20 cellular contexts compared by ENCODE assay signal in the genomic region with DNA sequence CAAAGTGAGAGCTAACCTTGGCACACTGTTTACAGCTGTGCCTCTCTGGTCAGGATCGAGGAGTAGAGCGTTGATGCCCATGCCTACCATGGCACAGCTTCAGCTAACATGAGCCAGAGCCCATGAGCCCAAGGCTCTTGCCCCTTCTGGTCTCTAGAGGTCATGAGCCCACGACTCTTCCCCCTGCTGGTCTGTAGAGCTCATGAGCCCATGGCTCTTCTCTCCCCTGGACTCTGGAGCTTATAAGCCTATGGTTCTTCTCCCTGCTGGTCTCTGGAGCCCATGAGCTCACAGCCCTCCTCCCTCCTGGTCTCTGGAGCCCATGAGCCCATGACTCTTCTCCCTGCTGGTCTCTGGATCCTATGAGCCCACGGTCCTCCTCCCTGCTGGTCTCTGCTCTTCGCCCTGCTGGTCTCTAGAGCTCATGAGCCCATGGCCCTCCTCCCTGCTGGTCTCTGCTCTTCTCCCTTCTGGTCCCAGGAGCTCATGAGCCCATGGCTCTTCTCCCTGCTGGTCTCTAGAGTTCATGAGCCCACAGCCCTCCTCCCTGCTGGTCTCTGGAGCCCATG. TPM values are rescaled to one million over a fixed set of nuclear protein-coding genes. Genes with fewer than 3 reads are reported as not detected.
A peak's percentile ranks its signal among the peaks of the same experiment; 100 is the strongest.
DNase-seq lines count a peak whose midpoint lies in the region; ATAC-seq, FAIRE-seq and TF ChIP-seq lines count a peak whose summit lies in the region.
"Had no signal": no experiment of that assay in that cellular context is flagged by ENCODE, and none has a peak within 500 bp of the region (broad histone marks: within the 10 kb centered on the region; RNA-seq: fewer than 3 reads in every experiment).

No MANE protein-coding gene starts in this region.

- TF ChIP-seq EP300 in HepG2 (IDR thresholded peaks at IDR 0.05; ENCODE audit: low read depth in 2 of 2, low read length in 2 of 2) (no peak), HepG2 (CRISPR knock-in tag; IDR thresholded peaks at IDR 0.05; ENCODE audit: borderline replicate concordance) (no peak), SK-N-SH (IDR thresholded peaks at IDR 0.05; ENCODE audit: borderline replicate concordance in 1 of 2, low read depth in 1 of 2, low read length in 1 of 2) (no peak)

- no peak overlapping the region for H2BK5ac ChIP-seq in neuronal stem cell (ENCODE audit: low read length)

- H3F3A ChIP-seq in SK-N-SH (replicated peaks; ENCODE audit: insufficient read depth) = no peaks in the 10 kb centered on the region

- H2BK12ac ChIP-seq in neuronal stem cell (ENCODE audit: low read length) = no peak overlapping the region

- no peaks in the 10 kb centered on the region for H3K9me2 ChIP-seq in SK-N-SH

- H3K79me1 ChIP-seq in neuronal stem cell (ENCODE audit: low read depth, low read length) = no peaks in the 10 kb centered on the region

- H3K27me3 ChIP-seq in HepG2 (ENCODE audit: control insufficient read depth in 1 of 2, insufficient read depth in 2 of 2, low read length in 2 of 2) (peaks cover 2 to 4% of the 10 kb centered on the region in 2 experiments; a peak in 2 of 5 replicates), right lobe of liver (no peaks in the 10 kb centered on the region), neuronal stem cell (ENCODE audit: control insufficient read depth in 3 of 3, insufficient read depth in 3 of 3, low read depth in 1 of 3, low read length in 3 of 3) (no peaks in the 10 kb centered on the region), SK-N-SH (ENCODE audit: insufficient read depth) (no peaks in the 10 kb centered on the region; the same call in 1 of the 2 replicates), A673 (replicated peaks; ENCODE audit: insufficient read depth, low read depth, low read length, poor library complexity) (no peaks in the 10 kb centered on the region)
- H3K27me3 ChIP-seq: BLaER1 treated with 17β-estradiol and CSF1 and Interleukin-3, amounts not matched to agents 10 nM and 100 nM had no signal

- FAIRE-seq in HepG2 (lab: Jason Lieb, UNC) = no peak
- FAIRE-seq: GM12891 had no signal

- H3K79me2 ChIP-seq in HepG2 (ENCODE audit: insufficient read depth, low read length) (no peaks in the 10 kb centered on the region), SK-N-SH (ENCODE audit: insufficient read depth) (no peaks in the 10 kb centered on the region)

- H4K8ac ChIP-seq in neuronal stem cell (ENCODE audit: low read depth, low read length) = no peak overlapping the region

- H3K4ac ChIP-seq in neuronal stem cell (ENCODE audit: low read length) = no peak overlapping the region

- H2AFZ ChIP-seq in HepG2 (ENCODE audit: low read length) (no peak overlapping the region), neuronal stem cell (ENCODE audit: low read length) (no peak overlapping the region), SK-N-SH (ENCODE audit: low read depth) (no peak overlapping the region)

- TF ChIP-seq POLR2A in HepG2 (IDR thresholded peaks at IDR 0.05; ENCODE audit: insufficient read depth in 1 of 2, low read depth in 2 of 2, low read length in 2 of 2) (no peak), right lobe of liver (IDR thresholded peaks at IDR 0.05) (no peak)

- H2AK5ac ChIP-seq in neuronal stem cell (ENCODE audit: low read depth, low read length) = no peak overlapping the region

- CTCF ChIA-PET in HepG2 (lab: Yijun Ruan, JAX; ENCODE audit: low intra/inter-chr PET ratio, low total read pairs) = no interaction called here
- CTCF ChIA-PET in HEK293 (lab: Yijun Ruan, JAX) = interaction anchor here (0.6 to 1.5 kb wide), 5 partner anchors 14 to 242 kb away, joined by 3 to 5 read pairs (median 3); no protein-coding TSS in a partner anchor
- CTCF ChIA-PET in SK-N-SH (lab: Yijun Ruan, JAX) = interaction anchor here (0.9 to 1.0 kb wide), 3 partner anchors 12 to 26 kb away, joined by 3 to 4 read pairs (median 3); partner anchors contain the start of gene CLMN
- CTCF ChIA-PET in A673 (lab: Charles Lee) = no interaction called here

- H3K9ac ChIP-seq in HepG2 (ENCODE audit: insufficient read depth, low read depth, low read length) = no peak overlapping the region
- H3K9ac ChIP-seq in neuronal stem cell (ENCODE audit: low read depth, low read length, poor library complexity) = no peak overlapping the region
- H3K9ac ChIP-seq in SK-N-SH = no peak overlapping the region
- H3K9ac ChIP-seq: BLaER1 treated with 17β-estradiol and CSF1 and Interleukin-3, amounts not matched to agents 10 nM and 100 nM had no signal

- H3K36me3 ChIP-seq in HepG2 (replicated peaks in 1 of 2; ENCODE audit: control insufficient read depth in 1 of 2, insufficient read depth in 2 of 2, low read length in 2 of 2) (no peaks in the 10 kb centered on the region), right lobe of liver (no peaks in the 10 kb centered on the region), HEK293 (ENCODE audit: control insufficient read depth in 2 of 2, insufficient read depth in 1 of 2, low read length in 2 of 2) (no peaks in the 10 kb centered on the region), neuronal stem cell (replicated peaks in 1 of 2; ENCODE audit: control insufficient read depth in 2 of 2, insufficient read depth in 2 of 2, low read length in 2 of 2) (no peaks in the 10 kb centered on the region), SK-N-SH (replicated peaks in 1 of 2; ENCODE audit: control insufficient read depth in 1 of 2, insufficient read depth in 2 of 2, low read length in 1 of 2) (no peaks in the 10 kb centered on the region), A673 (ENCODE audit: insufficient read depth, low read length, poor library complexity, severe bottlenecking) (no peaks in the 10 kb centered on the region)
- H3K36me3 ChIP-seq: BLaER1 treated with 17β-estradiol and CSF1 and Interleukin-3, amounts not matched to agents 10 nM and 100 nM had no signal

- no peak overlapping the region for H2BK15ac ChIP-seq in neuronal stem cell (ENCODE audit: low read length)

- H2BK120ac ChIP-seq in neuronal stem cell (ENCODE audit: low read depth, low read length) = no peak overlapping the region

- peaks cover 60% of the 10 kb centered on the region for H3K4me1 ChIP-seq in HepG2 (ENCODE audit: insufficient read depth, low read length)
- H3K4me1 ChIP-seq in right lobe of liver = peaks cover 0 to 39% (median 6%) of the 10 kb centered on the region in 4 donors
- no peaks in the 10 kb centered on the region for H3K4me1 ChIP-seq in HEK293 (ENCODE audit: control insufficient read depth, insufficient read depth, low read length)
- peaks cover 0 to 6% of the 10 kb centered on the region in 2 donors for H3K4me1 ChIP-seq in neuronal stem cell (ENCODE audit: control insufficient read depth in 2 of 2, insufficient read depth in 1 of 2, low read depth in 1 of 2, low read length in 2 of 2)
- no peaks in the 10 kb centered on the region for H3K4me1 ChIP-seq in SK-N-SH (ENCODE audit: control insufficient read depth in 1 of 2, insufficient read depth in 2 of 2, low read depth in 1 of 2, low read length in 1 of 2)
- no peaks in the 10 kb centered on the region for H3K4me1 ChIP-seq in A673 (ENCODE audit: insufficient read depth, low read length, poor library complexity, severe bottlenecking)

- TF ChIP-seq CTCF in HepG2 (CRISPR knock-in tag; IDR thresholded peaks at IDR 0.05) (peak; percentile 51), right lobe of liver (IDR thresholded peaks at IDR 0.05) (no peak), HEK293 (tag by site-specific recombination; IDR thresholded peaks at IDR 0.05) (no peak), coronary artery (IDR thresholded peaks at IDR 0.05) (no peak), SK-N-SH (IDR thresholded peaks at IDR 0.05) (no peak), A673 (conservative IDR thresholded peaks at IDR 0.05; ENCODE audit: low read depth, low read length) (no peak)

- no peak overlapping the region for H3K23ac ChIP-seq in neuronal stem cell (ENCODE audit: low read depth, low read length, poor library complexity)

- ATAC-seq in HepG2 (peak; percentile 84), right lobe of liver (no peak)

- in situ Hi-C loops in HepG2 (cut with HindIII; ENCODE audit: extremely low pct_ligation_motif_present, low pct_unique_long_range_greater_than_20kb) = no loop called here

- no TSS peak for BruUV-seq in HepG2 (replicated peaks; lab: Mats Ljungman, UMichigan)
- BruUV-seq in A673 (replicated peaks; lab: Mats Ljungman, UMichigan) = no TSS peak

- peak; percentile 53 for DNase-seq in HepG2 (ENCODE audit: low spot score)
- no peak for DNase-seq in right lobe of liver
- DNase-seq in coronary artery (ENCODE audit: low spot score) = peak; percentile 49
- no peak for DNase-seq in neuronal stem cell (ENCODE audit: low spot score)
- no peak for DNase-seq in D341Med (ENCODE audit: low spot score)
- no peak for DNase-seq in SK-N-SH
- no peak for DNase-seq in A673 (ENCODE audit: low spot score)
- DNase-seq: 8988T; ACHN; Calu3; CD4-positive, alpha-beta T cell; DMS79; GOT3; HCEC 1CT; IMR-90; KG1 had no signal

- 12% methylated on average over 3 of the region's 5 CpGs for WGBS in HepG2 (ENCODE audit: low lambda C conversion rate)
- 83% methylated on average over 2 of the region's 5 CpGs for WGBS in right lobe of liver (ENCODE audit: insufficient coverage, low coverage, low lambda C conversion rate, missing lambda C conversion rate)
- WGBS in neuronal stem cell (ENCODE audit: extremely low coverage in 2 of 2, insufficient read length in 2 of 2, insufficient replicate concordance in 1 of 2), 2 donors = no CpG with 5 or more reads among the region's 5 CpGs
- WGBS in SK-N-SH (ENCODE audit: low lambda C conversion rate) = 39% methylated on average over 2 of the region's 5 CpGs

- intact Hi-C loops in HepG2 (cut with micrococcal nuclease; ENCODE audit: unreplicated experiment) = loop anchor here (5.0 to 10.0 kb wide), 2 partner anchors 99 to 181 kb away; partner anchors contain the start of gene DICER1
- intact Hi-C loops in right lobe of liver (cut with DNase I) = no loop called here
- intact Hi-C loops in A673 (cut with micrococcal nuclease; ENCODE audit: unreplicated experiment) = no loop called here

- peak overlapping the region; percentile 21 for H3K18ac ChIP-seq in neuronal stem cell (ENCODE audit: low read length)

- no peak overlapping the region for H3K14ac ChIP-seq in neuronal stem cell (ENCODE audit: low read length)

- H3K9me3 ChIP-seq in HepG2 (ENCODE audit: low read length) = no peaks in the 10 kb centered on the region
- no peaks in the 10 kb centered on the region for H3K9me3 ChIP-seq in right lobe of liver
- no peaks in the 10 kb centered on the region for H3K9me3 ChIP-seq in HEK293 (ENCODE audit: control insufficient read depth, insufficient read depth, low read depth, low read length)
- peaks cover 0 to 2% of the 10 kb centered on the region in 2 donors for H3K9me3 ChIP-seq in neuronal stem cell (replicated peaks in 1 of 2; ENCODE audit: control insufficient read depth in 2 of 2, insufficient read depth in 1 of 2, low read depth in 1 of 2, low read length in 2 of 2)
- H3K9me3 ChIP-seq in SK-N-SH = no peaks in the 10 kb centered on the region
- no peaks in the 10 kb centered on the region for H3K9me3 ChIP-seq in A673 (ENCODE audit: low read depth, low read length, poor library complexity, severe bottlenecking)
- H3K9me3 ChIP-seq: BLaER1 treated with 17β-estradiol and CSF1 and Interleukin-3, amounts not matched to agents 10 nM and 100 nM had no signal

- H3K4me2 ChIP-seq in HepG2 (ENCODE audit: low read depth, low read length) = peak overlapping the region; percentile 54
- H3K4me2 ChIP-seq in neuronal stem cell (ENCODE audit: insufficient read depth, low read length, poor library complexity, severe bottlenecking) = no peak overlapping the region
- no peak overlapping the region for H3K4me2 ChIP-seq in SK-N-SH
- H3K4me2 ChIP-seq: BLaER1 treated with 17β-estradiol and CSF1 and Interleukin-3, amounts not matched to agents 10 nM and 100 nM had no signal

- POLR2A ChIA-PET in HepG2 (lab: Yijun Ruan, JAX) = interaction anchor here (1.7 kb wide), 1 partner anchor 17 kb away, joined by 5 read pairs; the partner anchor contains the start of gene CLMN
- POLR2A ChIA-PET in HEK293 (lab: Yijun Ruan, JAX) = no interaction called here
- POLR2A ChIA-PET in SK-N-SH (lab: Yijun Ruan, JAX) = interaction anchor here (0.7 kb wide), 1 partner anchor 38 kb away, joined by 4 read pairs; no protein-coding TSS in a partner anchor
- POLR2A ChIA-PET in A673 (lab: Charles Lee; ENCODE audit: low non-redundant PET) = interaction anchor here (0.6 kb wide), 1 partner anchor 16 kb away, joined by 4 read pairs; no protein-coding TSS in a partner anchor

- no peak overlapping the region for H3K4me3 ChIP-seq in HepG2 (replicated peaks in 1 of 3; ENCODE audit: insufficient read depth in 1 of 3, low read depth in 2 of 3, low read length in 3 of 3)
- H3K4me3 ChIP-seq in right lobe of liver = no peak overlapping the region
- H3K4me3 ChIP-seq in HEK293 (ENCODE audit: low read depth, low read length) = no peak overlapping the region
- H3K4me3 ChIP-seq in coronary artery = no peak overlapping the region
- H3K4me3 ChIP-seq in neuronal stem cell (ENCODE audit: low read length in 2 of 2) = no peak overlapping the region
- H3K4me3 ChIP-seq in SK-N-SH (ENCODE audit: low read depth in 2 of 2, low read length in 1 of 2) = no peak overlapping the region
- H3K4me3 ChIP-seq in A673 (ENCODE audit: low read depth, low read length, poor library complexity, severe bottlenecking) = no peak overlapping the region
- H3K4me3 ChIP-seq: BLaER1 treated with 17β-estradiol and CSF1 and Interleukin-3, amounts not matched to agents 10 nM and 100 nM had no signal

- H4K20me1 ChIP-seq in HepG2 (ENCODE audit: insufficient read depth, low read length) (no peaks in the 10 kb centered on the region), SK-N-SH (ENCODE audit: insufficient read depth) (no peaks in the 10 kb centered on the region)
- H4K20me1 ChIP-seq: BLaER1 treated with 17β-estradiol and CSF1 and Interleukin-3, amounts not matched to agents 10 nM and 100 nM had no signal

- no peak overlapping the region for H4K91ac ChIP-seq in neuronal stem cell (ENCODE audit: low read depth, low read length, poor library complexity)

- TF ChIP-seq RAD21 in HepG2 (CRISPR knock-in tag; IDR thresholded peaks at IDR 0.05) (0 out of 2 replicates have a peak, but pooled peaks have one; percentile 16), SK-N-SH (IDR thresholded peaks at IDR 0.05; ENCODE audit: low read length) (no peak)

- H3K27ac ChIP-seq in HepG2 (ENCODE audit: extremely low read length, insufficient read depth, low read length) = no peak overlapping the region
- H3K27ac ChIP-seq in right lobe of liver = no peak overlapping the region
- no peak overlapping the region for H3K27ac ChIP-seq in HEK293 (ENCODE audit: extremely low read depth, low read depth, low read length)
- H3K27ac ChIP-seq in coronary artery = no peak overlapping the region
- H3K27ac ChIP-seq in neuronal stem cell (replicated peaks; ENCODE audit: low read length) = no peak overlapping the region
- no peak overlapping the region for H3K27ac ChIP-seq in SK-N-SH (ENCODE audit: low read depth in 2 of 2, low read length in 1 of 2)
- H3K27ac ChIP-seq in A673 (ENCODE audit: low read depth, low read length, poor library complexity, severe bottlenecking) = no peak overlapping the region
- H3K27ac ChIP-seq: BLaER1 treated with 17β-estradiol and CSF1 and Interleukin-3, amounts not matched to agents 10 nM and 100 nM had no signal

RNA-seq across cellular contexts. Expression of gene CLMN, which starts 16.6 kb away (rescaled TPM):
- total RNA-seq in HepG2 (2016; rRNA removed; fragmentation: Illumina TruSeq; extraction: Trizol) (15.1 and 16.2 TPM in 2 replicates), right lobe of liver (10 to 100 TPM; 18.4 to 91.8 (median 47.8) TPM), A673 (2021) (8.6 and 12.2 TPM in 2 replicates)
- total RNA-seq in HepG2 (2016; cell fraction: cytosol; rRNA removed; fragmentation: Illumina TruSeq; extraction: Trizol; ENCODE audit: low read depth) = 4.4 and 5.9 TPM in 2 replicates
- 13.1 and 14.8 TPM in 2 replicates for total RNA-seq in HepG2 (2016; cell fraction: insoluble cytoplasmic fraction; rRNA removed; fragmentation: Illumina TruSeq; extraction: Trizol)
- 8.6 and 9.0 TPM in 2 replicates for total RNA-seq in HepG2 (2016; cell fraction: membrane; rRNA removed; fragmentation: Illumina TruSeq; extraction: Trizol)
- 21.4 and 22.0 TPM in 2 replicates for total RNA-seq in HepG2 (2016; cell fraction: nucleus; rRNA removed; fragmentation: Illumina TruSeq; extraction: Trizol)
- polyA plus RNA-seq in HepG2 (2011; rRNA removed) (16.4 and 16.7 TPM in 2 replicates), SK-N-SH (2012; rRNA removed) (1.4 TPM in 2 replicates)
- 5.7 and 6.9 TPM in 2 replicates for polyA plus RNA-seq in HepG2 (2011; cell fraction: cytosol; rRNA removed)
- polyA plus RNA-seq in HepG2 (2011; cell fraction: nucleus; rRNA removed) = 55.9 and 58.4 TPM in 2 replicates
- polyA plus RNA-seq in HepG2 (2012) = 12.5 and 17.3 TPM in 2 replicates
- polyA plus RNA-seq in HepG2 (2016; cell fraction: cytosol; fragmentation: Illumina TruSeq; extraction: Trizol; ENCODE audit: low read depth) = 4.6 and 4.9 TPM in 2 replicates
- polyA plus RNA-seq in HepG2 (2016; cell fraction: insoluble cytoplasmic fraction; fragmentation: Illumina TruSeq; extraction: Trizol; ENCODE audit: low read depth) = 10.5 and 11.4 TPM in 2 replicates
- 7.1 and 7.5 TPM in 2 replicates for polyA plus RNA-seq in HepG2 (2016; cell fraction: membrane; fragmentation: Illumina TruSeq; extraction: Trizol; ENCODE audit: low read depth)
- polyA plus RNA-seq in HepG2 (2016; cell fraction: nucleus; fragmentation: Illumina TruSeq; extraction: Trizol; ENCODE audit: insufficient read depth, low read depth) = 24.4 and 27.2 TPM in 2 replicates
- polyA minus RNA-seq in HepG2 (2011; rRNA and poly(A)+ RNA removed; ENCODE audit: low replicate concordance) = 0.51 and 12.1 TPM in 2 replicates
- 8.5 and 10.6 TPM in 2 replicates for polyA minus RNA-seq in HepG2 (2011; cell fraction: cytosol; rRNA and poly(A)+ RNA removed)
- polyA minus RNA-seq in HepG2 (2011; cell fraction: nucleus; rRNA and poly(A)+ RNA removed) = 45.1 and 53.1 TPM in 2 replicates
- 7.4 TPM for polyA plus RNA-seq in neuronal stem cell (2013, experiment 1 of 2)
- 7.1 TPM for polyA plus RNA-seq in neuronal stem cell (2013, experiment 2 of 2)
- polyA plus RNA-seq in SK-N-SH (2012; cell fraction: cytosol; rRNA removed) = 1.3 TPM in 2 replicates
- polyA plus RNA-seq in SK-N-SH (2012; cell fraction: nucleus; rRNA removed) = 5.6 and 5.8 TPM in 2 replicates
- total RNA-seq: G401 had no signal

Comparison
In these comparisons a context has a peak if more than half of its experiments do, and no peak if none do; other contexts are left out.
1. DNase-seq: peak in HepG2 (single experiment) and coronary artery (single experiment); none in right lobe of liver (0 of 3), neuronal stem cell (single experiment), D341Med (single experiment), SK-N-SH (single experiment) and A673 (single experiment).
2. CTCF ChIA-PET loops: an anchor here in HEK293 (0.6 to 1.5 kb wide) and SK-N-SH (0.9 to 1.0 kb wide); none called in HepG2 and A673.
3. Of the 63 proteins assayed by ChIP-seq in both HepG2 and HEK293: peak only in HepG2: CTCF and ZBTB26; only in HEK293: none; in both: none; in neither: 61.